ENCODE assay signal across 10 cellular contexts in genomic region chrX:119682019-119682989, GRCh38. TPM values are rescaled to one million over a fixed set of nuclear protein-coding genes. Genes with fewer than 3 reads are reported as not detected.
DNase-seq lines count a peak whose midpoint lies in the region; ATAC-seq and TF ChIP-seq lines count a peak whose summit lies in the region.
"Had no signal": no experiment of that assay in that cellular context is flagged by ENCODE, and none has a peak within 500 bp of the region (broad histone marks: within the 10 kb centered on the region; RNA-seq: fewer than 3 reads in every experiment).

No MANE protein-coding gene starts in this region.

- DNase-seq in esophagus squamous epithelium (lab: John Stamatoyannopoulos, UW) (no peak), GM19238 (ENCODE audit: insufficient read length, low spot score) (no peak), progenitor cell of endocrine pancreas (ENCODE audit: low spot score, unreplicated experiment) (no peak), SW 1271 (lab: John Stamatoyannopoulos, UW) (no peak)
- DNase-seq: NCI-H526 had no signal

- ATAC-seq in GM21367 (IDR thresholded peaks at IDR 0.05; ENCODE audit: unreplicated experiment): peak; percentile 36
- no peak for ATAC-seq in GM18861 (IDR thresholded peaks at IDR 0.05; ENCODE audit: unreplicated experiment)

- H3K27me3 Mint-ChIP-seq in progenitor cell of endocrine pancreas: no peaks in the 10 kb centered on the region

- H3K27ac Mint-ChIP-seq in progenitor cell of endocrine pancreas: no peak overlapping the region

- H3K9me3 Mint-ChIP-seq in progenitor cell of endocrine pancreas (ENCODE audit: low read depth): peaks cover 12% of the 10 kb centered on the region

- peak overlapping the region; percentile 76 for H3K9ac ChIP-seq in OCI-LY3 (ENCODE audit: low read length)

- H3K4me1 ChIP-seq in OCI-LY3 (ENCODE audit: low read length) (peaks cover 86% of the 10 kb centered on the region), esophagus squamous epithelium (peaks cover 0 to 28% (median 4%) of the 10 kb centered on the region in 3 donors)

- peaks cover 97% of the 10 kb centered on the region for H3K79me2 ChIP-seq in OCI-LY3 (ENCODE audit: low read length)

- peak overlapping the region; percentile 97 for H3K4me2 ChIP-seq in OCI-LY3 (ENCODE audit: low read length)

- H3K27me3 ChIP-seq in OCI-LY3 (ENCODE audit: low read depth, low read length) (no peaks in the 10 kb centered on the region), esophagus squamous epithelium (no peaks in the 10 kb centered on the region)
- H3K27me3 ChIP-seq: vagina had no signal

- H3K36me3 ChIP-seq in OCI-LY3 (replicated peaks; ENCODE audit: low read depth, low read length): peaks cover 20% of the 10 kb centered on the region
- no peaks in the 10 kb centered on the region for H3K36me3 ChIP-seq in esophagus squamous epithelium
- H3K36me3 ChIP-seq: vagina had no signal

- H3K4me3 Mint-ChIP-seq in progenitor cell of endocrine pancreas (ENCODE audit: low read depth): no peak overlapping the region

- H2AFZ ChIP-seq in OCI-LY3 (ENCODE audit: low read depth, low read length): no peak overlapping the region

- no peaks in the 10 kb centered on the region for H3K9me3 ChIP-seq in OCI-LY3 (ENCODE audit: insufficient read depth, low read length)
- H3K9me3 ChIP-seq in esophagus squamous epithelium: no peaks in the 10 kb centered on the region
- H3K9me3 ChIP-seq: vagina had no signal

- 55 to 70% methylated on average over 13 to 14 of the region's 15 CpGs for WGBS in esophagus squamous epithelium, 2 donors

- intact Hi-C loops in esophagus squamous epithelium (cut with DNase I): no loop called here

- TF ChIP-seq CTCF in OCI-LY3 (IDR thresholded peaks at IDR 0.05; ENCODE audit: low read depth, low read length): no peak
- no peak for TF ChIP-seq CTCF in esophagus squamous epithelium (IDR thresholded peaks at IDR 0.05)
- TF ChIP-seq CTCF in progenitor cell of endocrine pancreas (IDR thresholded peaks at IDR 0.05; ENCODE audit: unreplicated experiment): no peak

- peak overlapping the region; percentile 99 for H3K27ac ChIP-seq in OCI-LY3 (ENCODE audit: low read length)
- peak overlapping the region in 3 of 4 donors; percentile 34 to 67 (median 48) for H3K27ac ChIP-seq in esophagus squamous epithelium
- H3K27ac ChIP-seq: vagina had no signal

- peak in 1 of 4 donors; percentile 48 for TF ChIP-seq POLR2A in esophagus squamous epithelium (IDR thresholded peaks at IDR 0.05)

- peaks cover 38% of the 10 kb centered on the region for H4K20me1 ChIP-seq in OCI-LY3 (ENCODE audit: insufficient read depth, low read length)

- H3K36me3 Mint-ChIP-seq in progenitor cell of endocrine pancreas (ENCODE audit: insufficient read depth): no peaks in the 10 kb centered on the region

- H3K4me3 ChIP-seq in GM08714 (ENCODE audit: low read length) (peak overlapping the region; percentile 54; the same call in 1 of the 2 replicates), OCI-LY3 (ENCODE audit: low read length) (peak overlapping the region; percentile 71), esophagus squamous epithelium (no peak overlapping the region)
- H3K4me3 ChIP-seq: vagina had no signal

- peaks cover 3% of the 10 kb centered on the region for H3K4me1 Mint-ChIP-seq in progenitor cell of endocrine pancreas (ENCODE audit: low read depth)

RNA-seq across cellular contexts. Expression of gene SEPTIN6, which starts 10.7 kb away (rescaled TPM):
- 10 to 100 TPM in 2 of 4 donors, 1 to 10 TPM in 2; 3.4 to 13.4 (median 8.2) TPM for total RNA-seq in esophagus squamous epithelium
- total RNA-seq in progenitor cell of endocrine pancreas: 37.1 and 40.2 TPM in 2 replicates

Comparison
In these comparisons a context has a peak if more than half of its experiments do, and no peak if none do; other contexts are left out.
1. H3K4me3 ChIP-seq: peak in GM08714 (single experiment) and OCI-LY3 (single experiment); none in esophagus squamous epithelium (0 of 4).